ENCODE assay signal across 1 cellular context in genomic region chr6:21149460-21149859, GRCh38.
TF ChIP-seq lines count a peak whose summit lies in the region.

No MANE protein-coding gene starts in this region.

TF ChIP-seq in WTC11, 78 proteins besides CTCF, POLR2A, EP300 and RAD21 (continued from another document):
- TF ChIP-seq MLX (CRISPR knock-in tag; IDR thresholded peaks at IDR 0.05): no peak
- no peak for TF ChIP-seq ZNF219 (CRISPR knock-in tag; IDR thresholded peaks at IDR 0.05; ENCODE audit: borderline replicate concordance)
- no peak for TF ChIP-seq ZNF416 (CRISPR knock-in tag; IDR thresholded peaks at IDR 0.05)
TF ChIP-seq in WTC11: peak in this region for 0.
